ENCODE assay signal across 14 cellular contexts in genomic region chr1:227892930-227893695, GRCh38. TPM values are rescaled to one million over a fixed set of nuclear protein-coding genes. Genes with fewer than 3 reads are reported as not detected.
DNase-seq lines count a peak whose midpoint lies in the region; ATAC-seq and TF ChIP-seq lines count a peak whose summit lies in the region.
"Had no signal": no experiment of that assay in that cellular context is flagged by ENCODE, and none has a peak within 500 bp of the region (broad histone marks: within the 10 kb centered on the region; RNA-seq: fewer than 3 reads in every experiment).

No MANE protein-coding gene starts in this region.

- H3K27me3 Mint-ChIP-seq in chondrocyte (ENCODE audit: low read depth) (no peaks in the 10 kb centered on the region), neural crest cell (ENCODE audit: low read depth) (no peaks in the 10 kb centered on the region)

- H3K4me3 Mint-ChIP-seq in chondrocyte (ENCODE audit: unreplicated experiment) (no peak overlapping the region), neural crest cell (no peak overlapping the region)
- H3K4me3 Mint-ChIP-seq: stimulated activated effector memory CD8-positive, alpha-beta T cell treated with anti-CD3 and anti-CD28 coated beads, Interleukin-12 subunit alpha, Interleukin-12 subunit beta, amount 100 ng/mL, for 72 hours had no signal

- H3K36me3 ChIP-seq in vagina = no peaks in the 10 kb centered on the region

- H3K27ac ChIP-seq in vagina = no peak overlapping the region

- TF ChIP-seq CTCF in chondrocyte (IDR thresholded peaks at IDR 0.05) (no peak), neural crest cell (conservative IDR thresholded peaks at IDR 0.05) (no peak), vagina (IDR thresholded peaks at IDR 0.05) (no peak)

- H3K4me3 ChIP-seq in vagina = no peak overlapping the region

- no peaks in the 10 kb centered on the region for H3K36me3 Mint-ChIP-seq in chondrocyte (ENCODE audit: low read depth)
- H3K36me3 Mint-ChIP-seq in neural crest cell (ENCODE audit: low read depth) = no peaks in the 10 kb centered on the region
- H3K36me3 Mint-ChIP-seq: stimulated activated effector memory CD8-positive, alpha-beta T cell treated with anti-CD3 and anti-CD28 coated beads, Interleukin-12 subunit alpha, Interleukin-12 subunit beta, amount 100 ng/mL, for 72 hours had no signal

- DNase-seq in stimulated activated CD4-positive, alpha-beta T cell treated with anti-CD3 and anti-CD28 coated beads, Interleukin-4, amount 100 ng/mL, for 24 hours = peak; percentile 2
- DNase-seq in stimulated activated CD4-positive, alpha-beta T cell treated with anti-CD3 and anti-CD28 coated beads, Interleukin-15, amount 100 ng/mL, for 24 hours = no peak
- DNase-seq in chondrocyte (ENCODE audit: low spot score) (peak; percentile 75), neural crest cell (ENCODE audit: low read depth, low spot score) (peak; percentile 1), vagina (ENCODE audit: extremely low spot score in 2 of 2) (peak; percentile 69 to 88), NCI-H510A treated with DMSO at 0.1 percent for 48 hours (lab: John Stamatoyannopoulos, UW) (no peak), amniotic stem cell (lab: John Stamatoyannopoulos, UW) (no peak)
- DNase-seq: dermis blood vessel endothelial cell; NCI-H510A; RPMI8226; stimulated activated CD4-positive, alpha-beta T cell treated with anti-CD3 and anti-CD28 coated beads, Interleukin-2, amount 100 ng/mL, for 48 hours; T1000 had no signal

- no peaks in the 10 kb centered on the region for H3K9me3 ChIP-seq in vagina

- no peaks in the 10 kb centered on the region for H3K27me3 ChIP-seq in vagina

- H3K4me1 ChIP-seq in vagina = no peaks in the 10 kb centered on the region

- H3K9me3 Mint-ChIP-seq in chondrocyte (ENCODE audit: low read depth) (no peaks in the 10 kb centered on the region), neural crest cell (no peaks in the 10 kb centered on the region)
- H3K9me3 Mint-ChIP-seq: stimulated activated effector memory CD8-positive, alpha-beta T cell treated with anti-CD3 and anti-CD28 coated beads, Interleukin-12 subunit alpha, Interleukin-12 subunit beta, amount 100 ng/mL, for 72 hours had no signal

- intact Hi-C loops in vagina (cut with DNase I) = no loop called here

- no peak overlapping the region for H3K27ac Mint-ChIP-seq in chondrocyte (ENCODE audit: unreplicated experiment)
- H3K27ac Mint-ChIP-seq in neural crest cell (ENCODE audit: unreplicated experiment) = no peak overlapping the region

- ATAC-seq in GM18868 (IDR thresholded peaks at IDR 0.05; ENCODE audit: unreplicated experiment) = no peak
- ATAC-seq: stimulated activated effector memory CD8-positive, alpha-beta T cell treated with anti-CD3 and anti-CD28 coated beads, Interleukin-12 subunit alpha, Interleukin-12 subunit beta, amount 100 ng/mL, for 72 hours had no signal

- TF ChIP-seq POLR2A in vagina (IDR thresholded peaks at IDR 0.05) = no peak

- H3K4me1 Mint-ChIP-seq in chondrocyte (ENCODE audit: low read depth) (peaks cover 26% of the 10 kb centered on the region), neural crest cell (peaks cover 14% of the 10 kb centered on the region)

RNA-seq across cellular contexts. Expression of gene WNT9A, which starts 54.6 kb away (rescaled TPM):
- total RNA-seq in chondrocyte (2.5 to 4.2 TPM (median 2.7 TPM) in 3 replicates), neural crest cell (0.48 and 0.54 TPM in 2 replicates), vagina (2.9 TPM)

Comparison
In these comparisons a context has a peak if more than half of its experiments do, and no peak if none do; other contexts are left out.
1. DNase-seq: peak in stimulated activated CD4-positive, alpha-beta T cell treated with anti-CD3 and anti-CD28 coated beads, Interleukin-4, amount 100 ng/mL, for 24 hours (single experiment), chondrocyte (single experiment), neural crest cell (single experiment) and vagina (2 of 2); none in stimulated activated CD4-positive, alpha-beta T cell treated with anti-CD3 and anti-CD28 coated beads, Interleukin-15, amount 100 ng/mL, for 24 hours (single experiment), NCI-H510A treated with DMSO at 0.1 percent for 48 hours (single experiment) and amniotic stem cell (single experiment).